In genomic region chr18:50315100-50315871, GRCh38 we compare ENCODE assay signal across 12 cellular contexts. TPM values are rescaled to one million over a fixed set of nuclear protein-coding genes. Genes with fewer than 3 reads are reported as not detected.
DNase-seq lines count a peak whose midpoint lies in the region; ATAC-seq, FAIRE-seq and TF ChIP-seq lines count a peak whose summit lies in the region.
"Had no signal": no experiment of that assay in that cellular context is flagged by ENCODE, and none has a peak within 500 bp of the region (broad histone marks: within the 10 kb centered on the region; RNA-seq: fewer than 3 reads in every experiment).

No MANE protein-coding gene starts in this region.

- H3K79me2 ChIP-seq in GM12878 (ENCODE audit: control insufficient read depth, insufficient read depth, low read length), result no peaks in the 10 kb centered on the region

- no peak for TF ChIP-seq CTCF in GM12878 (IDR thresholded peaks at IDR 0.05 in 2 of 3, conservative IDR thresholded peaks at IDR 0.05 in 1 of 3; ENCODE audit: control insufficient read depth in 2 of 3, extremely low read depth in 1 of 3, insufficient read depth in 1 of 3, low read depth in 3 of 3, low read length in 3 of 3)

- FAIRE-seq in GM12878 (lab: Jason Lieb, UNC), result peak; percentile 88

- SMC1A ChIA-PET in GM12878 (lab: Charles Lee; ENCODE audit: uncharacterized antibody, unreplicated experiment), result interaction anchor here (0.6 to 8.7 kb wide), 17 partner anchors 10 to 913 kb away, joined by 3 to 145 read pairs (median 4); partner anchors contain the start of genes CFAP53 and MBD1

- 0 out of 2 replicates have a peak, but pooled peaks have one; percentile 20 for TF ChIP-seq RAD21 in GM12878 (IDR thresholded peaks at IDR 0.05; ENCODE audit: insufficient read depth, low read depth, low read length)

- BruUV-seq in GM12878 (replicated peaks; lab: Mats Ljungman, UMichigan), result no TSS peak

- H3K27ac ChIP-seq in GM12878 (ENCODE audit: control insufficient read depth, insufficient read depth), result peak overlapping the region; percentile 95

- no peaks in the 10 kb centered on the region for H4K20me1 ChIP-seq in GM12878 (ENCODE audit: control insufficient read depth, insufficient read depth)

- RAD21 ChIA-PET in GM12878 (lab: Charles Lee; ENCODE audit: unreplicated experiment), result interaction anchor here (0.7 to 6.6 kb wide), 9 partner anchors 14 to 49 kb away, joined by 3 to 125 read pairs (median 6); partner anchors contain the start of genes CFAP53 and MBD1

- peak overlapping the region; percentile 22 for H3K4me3 ChIP-seq in GM12878
- H3K4me3 ChIP-seq: smooth muscle cell had no signal

- in situ Hi-C loops in GM12878 (cut with MboI), result no loop called here

- DNase-seq in GM12878 (ENCODE audit: low read depth, low spot score) (peak; percentile 97), NCI-H2171 treated with DMSO at 0.1 percent for 48 hours (lab: John Stamatoyannopoulos, UW) (no peak), hippocampal formation (lab: John Stamatoyannopoulos, UW) (no peak)
- DNase-seq in activated CD8-positive, alpha-beta memory T cell treated with anti-CD3 and anti-CD28 coated beads, Interleukin-2, amount 50 U/mL, for 48 hours, result no peak
- DNase-seq in activated CD8-positive, alpha-beta memory T cell treated with anti-CD3 and anti-CD28 coated beads, Interleukin-2, amount 50 U/mL, for 4 hours, result no peak
- DNase-seq: CD8-positive, alpha-beta memory T cell; head of caudate nucleus; OCI-M1 had no signal

- POLR2A ChIA-PET in GM12878 (lab: Charles Lee), result interaction anchor here (1.1 to 4.5 kb wide), 7 partner anchors 17 to 49 kb away, joined by 3 to 32 read pairs (median 5); partner anchors contain the start of genes CFAP53 and MBD1

- intact Hi-C loops in GM12878 (cut with micrococcal nuclease; ENCODE audit: unreplicated experiment), result loop anchor here (1.0 to 5.0 kb wide), 3 partner anchors 28 to 48 kb away; partner anchors contain the start of genes CFAP53 and CXXC1

- peak; percentile 77 for ATAC-seq in GM18517 (IDR thresholded peaks at IDR 0.05; ENCODE audit: unreplicated experiment)
- peak; percentile 75 for ATAC-seq in GM21423 (IDR thresholded peaks at IDR 0.05; ENCODE audit: unreplicated experiment)
- ATAC-seq in HG03064 (IDR thresholded peaks at IDR 0.05; ENCODE audit: low read depth, unreplicated experiment), result peak; percentile 66
- ATAC-seq in GM12878, result peak; percentile 89

- no peak overlapping the region for H2AFZ ChIP-seq in GM12878 (ENCODE audit: control insufficient read depth, low read depth, low read length)

- no peaks in the 10 kb centered on the region for H3K36me3 ChIP-seq in GM12878 (ENCODE audit: control insufficient read depth in 2 of 2, insufficient read depth in 2 of 2, low read length in 1 of 2)

- peaks cover 72% of the 10 kb centered on the region for H3K4me1 ChIP-seq in GM12878 (ENCODE audit: control insufficient read depth, insufficient read depth, low read length)

- H3K9ac ChIP-seq in GM12878 (ENCODE audit: control insufficient read depth, insufficient read depth, low read length), result no peak overlapping the region

- peaks cover 5% of the 10 kb centered on the region for H3K9me3 ChIP-seq in GM12878 (replicated peaks; ENCODE audit: control insufficient read depth, insufficient read depth, low read length)

- peak overlapping the region; percentile 72 for H3K4me2 ChIP-seq in GM12878 (ENCODE audit: control insufficient read depth, insufficient read depth)
- H3K4me2 ChIP-seq: smooth muscle cell had no signal

- CTCF ChIA-PET in GM12878 (lab: Yijun Ruan, JAX), result interaction anchor here (0.6 to 6.6 kb wide), 8 partner anchors 16 to 98 kb away, joined by 3 to 83 read pairs (median 6); partner anchors contain the start of gene MBD1

- peak in 1 of 2 experiments; percentile 73; a peak in 2 of 4 replicates for TF ChIP-seq EP300 in GM12878 (IDR thresholded peaks at IDR 0.05; ENCODE audit: borderline replicate concordance in 1 of 2, control insufficient read depth in 1 of 2, low read depth in 2 of 2, low read length in 2 of 2)

- 1% methylated on average over 5 of the region's 5 CpGs for WGBS in GM12878 (ENCODE audit: insufficient coverage, insufficient replicate concordance, low lambda C conversion rate, missing lambda C conversion rate)

- TF ChIP-seq POLR2A in GM12878 (IDR thresholded peaks at IDR 0.05; ENCODE audit: low read depth, low read length), result no peak

- H3K27me3 ChIP-seq in GM12878 (replicated peaks in 1 of 2; ENCODE audit: control insufficient read depth in 2 of 2, insufficient read depth in 2 of 2, low read length in 1 of 2), result no peaks in the 10 kb centered on the region

RNA-seq across cellular contexts. Expression of gene CXXC1, which starts 27.8 kb away (rescaled TPM):
- 110 and 131 TPM in 2 replicates for total RNA-seq in GM12878 (2013; cell fraction: nucleolus; rRNA removed)
- total RNA-seq in GM12878 (2014; rRNA removed) (81.1 and 82.1 TPM in 2 replicates), GM12878 (2014; rRNA removed; fragmentation: Illumina TruSeq; extraction: Trizol) (48.5 and 51.2 TPM in 2 replicates), GM12878 (2021) (160 and 180 TPM in 2 replicates)
- 96.5 TPM for polyA plus RNA-seq in GM12878 (2011; ENCODE audit: low read depth)
- polyA plus RNA-seq in GM12878 (2011; rRNA removed) (58.3 and 106 TPM in 2 replicates), GM12878 (2014; fragmentation: Illumina TruSeq; extraction: Trizol) (56.4 and 70.0 TPM in 2 replicates), GM12878 (2014; fragmentation: Nextera tagmentation; extraction: Ambion mirVana) (10 to 100 TPM in 1 of 2 experiments, 1 to 10 TPM in 1; 9.2 to 17.0 TPM), GM12878 (2014; rRNA removed) (161 and 206 TPM in 2 replicates), GM12878 (2016; fragmentation: Nextera tagmentation; extraction: Ambion mirVana) (100 to 1,000 TPM; 147 to 148 TPM)
- 179 and 292 TPM in 2 replicates for polyA plus RNA-seq in GM12878 (2011; cell fraction: cytosol; rRNA removed)
- polyA plus RNA-seq in GM12878 (2011; cell fraction: nucleus; rRNA removed), result 1,325 and 1,540 TPM in 2 replicates
- 187 and 242 TPM in 2 replicates for polyA plus RNA-seq in GM12878 (2012)
- polyA minus RNA-seq in GM12878 (2011; rRNA and poly(A)+ RNA removed), result 65.9 and 109 TPM in 2 replicates
- polyA minus RNA-seq in GM12878 (2011; cell fraction: cytosol; rRNA and poly(A)+ RNA removed), result 35.4 and 47.8 TPM in 2 replicates
- 83.8 and 143 TPM in 2 replicates for polyA minus RNA-seq in GM12878 (2011; cell fraction: nucleus; rRNA and poly(A)+ RNA removed)

RNA-seq across cellular contexts. Expression of gene MBD1, which starts 34.0 kb away (rescaled TPM):
- 197 and 225 TPM in 2 replicates for total RNA-seq in GM12878 (2013; cell fraction: nucleolus; rRNA removed)
- total RNA-seq in GM12878 (2014; rRNA removed), result 56.9 and 59.9 TPM in 2 replicates
- total RNA-seq in GM12878 (2014; rRNA removed; fragmentation: Illumina TruSeq; extraction: Trizol), result 35.4 and 39.2 TPM in 2 replicates
- 83.0 and 97.7 TPM in 2 replicates for total RNA-seq in GM12878 (2021)
- polyA plus RNA-seq in GM12878 (2011; ENCODE audit: low read depth), result 42.0 TPM
- polyA plus RNA-seq in GM12878 (2011; rRNA removed), result 61.3 and 91.0 TPM in 2 replicates
- polyA plus RNA-seq in GM12878 (2011; cell fraction: cytosol; rRNA removed), result 84.2 and 109 TPM in 2 replicates
- 621 and 682 TPM in 2 replicates for polyA plus RNA-seq in GM12878 (2011; cell fraction: nucleus; rRNA removed)
- 82.8 and 83.1 TPM in 2 replicates for polyA plus RNA-seq in GM12878 (2012)
- 40.6 and 45.4 TPM in 2 replicates for polyA plus RNA-seq in GM12878 (2014; fragmentation: Illumina TruSeq; extraction: Trizol)
- polyA plus RNA-seq in GM12878 (2014; fragmentation: Nextera tagmentation; extraction: Ambion mirVana), result 10 to 100 TPM in 1 of 2 experiments, 1 to 10 TPM in 1; 8.4 to 12.4 TPM
- polyA plus RNA-seq in GM12878 (2014; rRNA removed), result 79.0 and 92.6 TPM in 2 replicates
- polyA plus RNA-seq in GM12878 (2016; fragmentation: Nextera tagmentation; extraction: Ambion mirVana), result 10 to 100 TPM; 59.8 to 60.2 TPM
- polyA minus RNA-seq in GM12878 (2011; rRNA and poly(A)+ RNA removed), result 60.2 and 100 TPM in 2 replicates
- 40.6 and 44.4 TPM in 2 replicates for polyA minus RNA-seq in GM12878 (2011; cell fraction: cytosol; rRNA and poly(A)+ RNA removed)
- 124 and 168 TPM in 2 replicates for polyA minus RNA-seq in GM12878 (2011; cell fraction: nucleus; rRNA and poly(A)+ RNA removed)

RNA-seq across cellular contexts. Expression of gene CFAP53, which starts 49.0 kb away (rescaled TPM):
- 1.3 TPM in 2 replicates for total RNA-seq in GM12878 (2013; cell fraction: nucleolus; rRNA removed)
- total RNA-seq in GM12878 (2014; rRNA removed) (not detected in 2 replicates), GM12878 (2014; rRNA removed; fragmentation: Illumina TruSeq; extraction: Trizol) (0.09 TPM in 2 replicates), GM12878 (2021) (0.26 TPM in 1 of 2 replicates, not detected in the other)
- polyA plus RNA-seq in GM12878 (2011; ENCODE audit: low read depth), result not detected
- polyA plus RNA-seq in GM12878 (2011; rRNA removed) (0.30 and 0.48 TPM in 2 replicates), GM12878 (2014; fragmentation: Illumina TruSeq; extraction: Trizol) (0.12 TPM in 1 of 2 replicates, not detected in the other), GM12878 (2014; fragmentation: Nextera tagmentation; extraction: Ambion mirVana) (under 1 TPM; 0.05 to 0.06 TPM), GM12878 (2014; rRNA removed) (0.13 TPM in 1 of 2 replicates, not detected in the other), GM12878 (2016; fragmentation: Nextera tagmentation; extraction: Ambion mirVana) (under 1 TPM; 0.10 to 0.31 TPM)
- polyA plus RNA-seq in GM12878 (2011; cell fraction: cytosol; rRNA removed), result 0.12 and 0.13 TPM in 2 replicates
- polyA plus RNA-seq in GM12878 (2011; cell fraction: nucleus; rRNA removed), result 0.41 and 0.69 TPM in 2 replicates
- 0.08 and 0.24 TPM in 2 replicates for polyA plus RNA-seq in GM12878 (2012)
- polyA minus RNA-seq in GM12878 (2011; rRNA and poly(A)+ RNA removed), result 0.10 and 0.22 TPM in 2 replicates
- not detected in 2 replicates for polyA minus RNA-seq in GM12878 (2011; cell fraction: cytosol; rRNA and poly(A)+ RNA removed)
- polyA minus RNA-seq in GM12878 (2011; cell fraction: nucleus; rRNA and poly(A)+ RNA removed), result 0.19 and 0.24 TPM in 2 replicates
- polyA plus RNA-seq: CD8-positive, alpha-beta memory T cell had no signal

RNA-seq across cellular contexts. Expression of gene SKA1, which starts 59.6 kb away (rescaled TPM):
- total RNA-seq in GM12878 (2013; cell fraction: nucleolus; rRNA removed), result 2.9 and 3.6 TPM in 2 replicates
- 31.3 and 34.2 TPM in 2 replicates for total RNA-seq in GM12878 (2014; rRNA removed)
- 32.3 and 35.7 TPM in 2 replicates for total RNA-seq in GM12878 (2014; rRNA removed; fragmentation: Illumina TruSeq; extraction: Trizol)
- total RNA-seq in GM12878 (2021), result 24.0 and 25.6 TPM in 2 replicates
- polyA plus RNA-seq in GM12878 (2011; ENCODE audit: low read depth), result 9.8 TPM
- polyA plus RNA-seq in GM12878 (2011; rRNA removed), result 23.7 and 38.6 TPM in 2 replicates
- polyA plus RNA-seq in GM12878 (2011; cell fraction: cytosol; rRNA removed), result 17.4 and 18.1 TPM in 2 replicates
- 4.3 and 5.8 TPM in 2 replicates for polyA plus RNA-seq in GM12878 (2011; cell fraction: nucleus; rRNA removed)
- polyA plus RNA-seq in GM12878 (2012), result 11.6 and 13.5 TPM in 2 replicates
- polyA plus RNA-seq in GM12878 (2014; fragmentation: Illumina TruSeq; extraction: Trizol), result 36.7 and 40.9 TPM in 2 replicates
- 10 to 100 TPM; 16.4 to 17.6 TPM for polyA plus RNA-seq in GM12878 (2014; fragmentation: Nextera tagmentation; extraction: Ambion mirVana)
- polyA plus RNA-seq in GM12878 (2014; rRNA removed), result 25.4 and 30.8 TPM in 2 replicates
- 10 to 100 TPM; 31.9 to 34.2 TPM for polyA plus RNA-seq in GM12878 (2016; fragmentation: Nextera tagmentation; extraction: Ambion mirVana)
- polyA minus RNA-seq in GM12878 (2011; rRNA and poly(A)+ RNA removed), result 14.8 and 18.1 TPM in 2 replicates
- polyA minus RNA-seq in GM12878 (2011; cell fraction: cytosol; rRNA and poly(A)+ RNA removed), result 11.0 and 16.4 TPM in 2 replicates
- polyA minus RNA-seq in GM12878 (2011; cell fraction: nucleus; rRNA and poly(A)+ RNA removed), result 2.3 and 5.5 TPM in 2 replicates
